8 cellular contexts compared by ENCODE assay signal in genomic region chr17:40480501-40481003, GRCh38. TPM values are rescaled to one million over a fixed set of nuclear protein-coding genes. Genes with fewer than 3 reads are reported as not detected.
DNase-seq lines count a peak whose midpoint lies in the region; ATAC-seq and TF ChIP-seq lines count a peak whose summit lies in the region.

No MANE protein-coding gene starts in this region.

- H3K27me3 ChIP-seq in GM06990 (replicated peaks; ENCODE audit: control insufficient read depth, insufficient read depth, low read length) (no peaks in the 10 kb centered on the region; the same call in 1 of the 2 replicates), psoas muscle (ENCODE audit: insufficient read depth in 3 of 3, low read length in 2 of 3) (no peaks in the 10 kb centered on the region)

- no peak for TF ChIP-seq CTCF in GM06990 (IDR thresholded peaks at IDR 0.05; ENCODE audit: insufficient read depth, low read length, poor library complexity, severe bottlenecking)
- TF ChIP-seq CTCF in psoas muscle (IDR thresholded peaks at IDR 0.05) = no peak
- no peak for TF ChIP-seq CTCF in glutamatergic neuron (IDR thresholded peaks at IDR 0.05; ENCODE audit: partially characterized antibody, unreplicated experiment)

- peak overlapping the region; percentile 93 for H3K27ac Mint-ChIP-seq in T-helper 1 cell treated with Interleukin-12 subunit alpha and Interleukin-12 subunit beta and Interleukin-4 antibody, amounts not matched to agents 30 μg/mL and 1 μg/mL, for 36 hours
- H3K27ac Mint-ChIP-seq in activated naive CD8-positive, alpha-beta T cell treated with anti-CD3 and anti-CD28 coated beads for 36 hours = peak overlapping the region; percentile 96
- H3K27ac Mint-ChIP-seq in glutamatergic neuron (ENCODE audit: unreplicated experiment) = no peak overlapping the region

- DNase-seq in GM06990 (ENCODE audit: extremely low read depth, insufficient read length) = peak; percentile 69
- peak; percentile 90 for DNase-seq in activated naive CD8-positive, alpha-beta T cell treated with anti-CD3 and anti-CD28 coated beads for 36 hours
- DNase-seq in psoas muscle = no peak
- DNase-seq in NCI-H524 (lab: John Stamatoyannopoulos, UW) = no peak
- DNase-seq in glutamatergic neuron = no peak
- DNase-seq in anterior cingulate cortex (lab: John Stamatoyannopoulos, UW) = no peak

- H3K27me3 Mint-ChIP-seq in T-helper 1 cell treated with Interleukin-12 subunit alpha and Interleukin-12 subunit beta and Interleukin-4 antibody, amounts not matched to agents 30 μg/mL and 1 μg/mL, for 36 hours (ENCODE audit: low read depth) = no peaks in the 10 kb centered on the region
- no peaks in the 10 kb centered on the region for H3K27me3 Mint-ChIP-seq in activated naive CD8-positive, alpha-beta T cell treated with anti-CD3 and anti-CD28 coated beads for 36 hours
- peaks cover 9% of the 10 kb centered on the region for H3K27me3 Mint-ChIP-seq in glutamatergic neuron (ENCODE audit: unreplicated experiment)

- H3K36me3 ChIP-seq in GM06990 (ENCODE audit: control insufficient read depth, insufficient read depth, low read length) = no peaks in the 10 kb centered on the region
- H3K36me3 ChIP-seq in psoas muscle (ENCODE audit: insufficient read depth in 1 of 2, low read depth in 1 of 2) = no peaks in the 10 kb centered on the region

- H3K4me1 Mint-ChIP-seq in T-helper 1 cell treated with Interleukin-12 subunit alpha and Interleukin-12 subunit beta and Interleukin-4 antibody, amounts not matched to agents 30 μg/mL and 1 μg/mL, for 36 hours (ENCODE audit: low read depth) = peaks cover 71% of the 10 kb centered on the region
- peaks cover 52% of the 10 kb centered on the region for H3K4me1 Mint-ChIP-seq in activated naive CD8-positive, alpha-beta T cell treated with anti-CD3 and anti-CD28 coated beads for 36 hours
- H3K4me1 Mint-ChIP-seq in glutamatergic neuron (ENCODE audit: low read depth, unreplicated experiment) = no peaks in the 10 kb centered on the region

- no peaks in the 10 kb centered on the region for H3K4me1 ChIP-seq in psoas muscle

- ATAC-seq in psoas muscle = peak in 3 of 4 donors; percentile 9 to 26 (median 25)
- ATAC-seq in HG03135 (IDR thresholded peaks at IDR 0.05; ENCODE audit: unreplicated experiment) = no peak

- H3K4me3 ChIP-seq in GM06990 (replicated peaks; ENCODE audit: low read depth, low read length) (no peak overlapping the region), psoas muscle (no peak overlapping the region)

- peaks cover 14% of the 10 kb centered on the region for H3K36me3 Mint-ChIP-seq in T-helper 1 cell treated with Interleukin-12 subunit alpha and Interleukin-12 subunit beta and Interleukin-4 antibody, amounts not matched to agents 30 μg/mL and 1 μg/mL, for 36 hours (ENCODE audit: low read depth)
- H3K36me3 Mint-ChIP-seq in activated naive CD8-positive, alpha-beta T cell treated with anti-CD3 and anti-CD28 coated beads for 36 hours = peaks cover 7% of the 10 kb centered on the region
- H3K36me3 Mint-ChIP-seq in glutamatergic neuron (ENCODE audit: unreplicated experiment) = peaks cover 4% of the 10 kb centered on the region

- peaks cover 4% of the 10 kb centered on the region for H3K9me3 Mint-ChIP-seq in T-helper 1 cell treated with Interleukin-12 subunit alpha and Interleukin-12 subunit beta and Interleukin-4 antibody, amounts not matched to agents 30 μg/mL and 1 μg/mL, for 36 hours
- no peaks in the 10 kb centered on the region for H3K9me3 Mint-ChIP-seq in activated naive CD8-positive, alpha-beta T cell treated with anti-CD3 and anti-CD28 coated beads for 36 hours
- H3K9me3 Mint-ChIP-seq in glutamatergic neuron (ENCODE audit: unreplicated experiment) = peaks cover 7% of the 10 kb centered on the region

- 49 to 60% (median 55%) methylated on average over 12 of the region's 12 CpGs for WGBS in psoas muscle, 3 donors

- H3K27ac ChIP-seq in psoas muscle = no peak overlapping the region

- intact Hi-C loops in psoas muscle (cut with DNase I) = no loop called here

- H3K9me3 ChIP-seq in psoas muscle = no peaks in the 10 kb centered on the region

- peak overlapping the region; percentile 69 for H3K4me3 Mint-ChIP-seq in T-helper 1 cell treated with Interleukin-12 subunit alpha and Interleukin-12 subunit beta and Interleukin-4 antibody, amounts not matched to agents 30 μg/mL and 1 μg/mL, for 36 hours
- peak overlapping the region; percentile 75 for H3K4me3 Mint-ChIP-seq in activated naive CD8-positive, alpha-beta T cell treated with anti-CD3 and anti-CD28 coated beads for 36 hours
- no peak overlapping the region for H3K4me3 Mint-ChIP-seq in glutamatergic neuron (ENCODE audit: unreplicated experiment)

RNA-seq across cellular contexts. Expression of gene TNS4, which starts 20.9 kb away (rescaled TPM):
- 1 to 10 TPM; 7.3 to 7.6 TPM for total RNA-seq in activated naive CD8-positive, alpha-beta T cell treated with anti-CD3 and anti-CD28 coated beads for 36 hours
- total RNA-seq in psoas muscle = under 1 TPM in 1 of 4 donors, not detected in 3; 0.06 TPM
- under 1 TPM in 1 of 3 donors, not detected in 2; 0.04 TPM for polyA plus RNA-seq in psoas muscle
- total RNA-seq in glutamatergic neuron (ENCODE audit: unreplicated experiment) = not detected

RNA-seq across cellular contexts. Expression of gene IGFBP4, which starts 37.3 kb away (rescaled TPM):
- 1 to 10 TPM; 5.6 to 6.5 TPM for total RNA-seq in activated naive CD8-positive, alpha-beta T cell treated with anti-CD3 and anti-CD28 coated beads for 36 hours
- total RNA-seq in psoas muscle = 100 to 1,000 TPM in 2 of 4 donors, 10 to 100 TPM in 2; 64.8 to 106 (median 87.9) TPM
- 10 to 100 TPM; 44.2 to 65.1 (median 49.0) TPM for polyA plus RNA-seq in psoas muscle
- total RNA-seq in glutamatergic neuron (ENCODE audit: unreplicated experiment) = 1.9 TPM

Comparison
In these comparisons a context has a peak if more than half of its experiments do, and no peak if none do; other contexts are left out.
1. DNase-seq: peak in GM06990 (single experiment) and activated naive CD8-positive, alpha-beta T cell treated with anti-CD3 and anti-CD28 coated beads for 36 hours (single experiment); none in psoas muscle (0 of 2), NCI-H524 (0 of 2), glutamatergic neuron (single experiment) and anterior cingulate cortex (0 of 58).
2. RNA of gene IGFBP4, which starts 37.3 kb away (total RNA-seq): 64.8 to 106 TPM in psoas muscle; 5.6 to 6.5 TPM in activated naive CD8-positive, alpha-beta T cell treated with anti-CD3 and anti-CD28 coated beads for 36 hours and 1.9 TPM in glutamatergic neuron (single experiment); every median in the first group is over 4 times any median in the second.